In the genomic region with DNA sequence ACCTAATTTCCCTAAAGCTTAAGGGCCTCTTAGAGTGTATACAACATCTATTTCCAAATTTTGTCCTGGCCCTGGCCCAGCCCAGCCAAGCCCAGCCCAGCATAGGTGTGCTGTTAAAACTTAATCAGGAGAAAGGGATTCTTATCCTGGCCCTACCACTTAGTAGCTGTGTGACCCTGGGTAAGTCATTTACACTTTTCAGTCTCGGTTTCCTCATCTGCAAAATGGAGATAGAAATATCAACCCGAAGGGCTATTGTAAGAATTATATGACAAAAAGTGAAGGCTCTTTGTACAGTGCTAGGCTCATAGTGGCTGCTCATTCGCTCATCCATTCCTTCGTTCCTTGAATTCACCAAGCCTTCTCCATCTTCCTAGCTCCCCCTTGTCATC, we compare ENCODE assay signal across 7 cellular contexts. TPM values are rescaled to one million over a fixed set of nuclear protein-coding genes. Genes with fewer than 3 reads are reported as not detected.
DNase-seq lines count a peak whose midpoint lies in the region; ATAC-seq and TF ChIP-seq lines count a peak whose summit lies in the region.

No MANE protein-coding gene starts in this region.

- peak overlapping the region; percentile 51 to 90; a peak in 3 of 4 replicates for H4K8ac ChIP-seq in IMR-90 (ENCODE audit: low read depth in 2 of 2, low read length in 2 of 2)

- H3K56ac ChIP-seq in IMR-90 (ENCODE audit: extremely low read depth, insufficient read depth, low read length) = no peak overlapping the region

- POLR2A ChIA-PET in IMR-90 (lab: Charles Lee; ENCODE audit: unreplicated experiment) = no interaction called here

- H3K18ac ChIP-seq in IMR-90 (ENCODE audit: low read depth, low read length) = no peak overlapping the region

- intact Hi-C loops in IMR-90 (cut with micrococcal nuclease) = no loop called here

- peak overlapping the region; percentile 88 for H3K4me3 ChIP-seq in IMR-90 (ENCODE audit: insufficient read depth, low read depth, low read length)
- H3K4me3 ChIP-seq in iPS-18a (ENCODE audit: low read length) = peak overlapping the region; percentile 98

- H4K91ac ChIP-seq in IMR-90 (ENCODE audit: insufficient read depth, low read depth, low read length) = no peak overlapping the region

- H2BK120ac ChIP-seq in IMR-90 (ENCODE audit: low read depth, low read length) = 0 out of 2 replicates have a peak overlapping the region, but pooled peaks have one; percentile 2

- no peaks in the 10 kb centered on the region for H3K9me3 ChIP-seq in IMR-90 (ENCODE audit: control insufficient read depth, insufficient read depth, low read length)
- H3K9me3 ChIP-seq in iPS-18a (ENCODE audit: control insufficient read depth, low read depth, low read length) = no peaks in the 10 kb centered on the region

- no peaks in the 10 kb centered on the region for H3K4me1 ChIP-seq in IMR-90 (ENCODE audit: control insufficient read depth, insufficient read depth, low read length)
- H3K4me1 ChIP-seq in iPS-18a (ENCODE audit: control insufficient read depth, low read depth, low read length) = peaks cover 6% of the 10 kb centered on the region

- peak overlapping the region; percentile 58 for H4K5ac ChIP-seq in IMR-90 (ENCODE audit: low read depth, low read length)

- H3K27me3 ChIP-seq in IMR-90 (ENCODE audit: control insufficient read depth, insufficient read depth, low read length) = no peaks in the 10 kb centered on the region
- no peaks in the 10 kb centered on the region for H3K27me3 ChIP-seq in iPS-18a (ENCODE audit: control insufficient read depth, insufficient read depth, low read length)

- no peak overlapping the region; the same call in 1 of the 2 replicates for H3K14ac ChIP-seq in IMR-90 (replicated peaks; ENCODE audit: low read depth, low read length)

- H3K27ac Mint-ChIP-seq in activated T-helper 17 cell treated with anti-CD3 and anti-CD28 coated beads, Interleukin-2, amount 50 U/mL, for 72 hours = peak overlapping the region; percentile 97
- H3K27ac Mint-ChIP-seq in stimulated activated naive CD8-positive, alpha-beta T cell treated with anti-CD3 and anti-CD28 coated beads, Interleukin-15, amount 100 ng/mL, for 72 hours = peak overlapping the region; percentile 94 to 95

- no CpG with 5 or more reads among the region's 4 CpGs for WGBS in IMR-90 (ENCODE audit: extremely low coverage in 2 of 2, insufficient read length in 1 of 2), 2 experiments

- no peaks in the 10 kb centered on the region for H3K27me3 Mint-ChIP-seq in activated T-helper 17 cell treated with anti-CD3 and anti-CD28 coated beads, Interleukin-2, amount 50 U/mL, for 72 hours
- H3K27me3 Mint-ChIP-seq in stimulated activated naive CD8-positive, alpha-beta T cell treated with anti-CD3 and anti-CD28 coated beads, Interleukin-15, amount 100 ng/mL, for 72 hours = no peaks in the 10 kb centered on the region

- no peaks in the 10 kb centered on the region for H4K20me1 ChIP-seq in IMR-90 (ENCODE audit: insufficient read depth, low read length)

- H2BK5ac ChIP-seq in IMR-90 (ENCODE audit: low read depth, low read length, poor library complexity, severe bottlenecking) = no peak overlapping the region

- TF ChIP-seq POLR2A in IMR-90 (IDR thresholded peaks at IDR 0.05; ENCODE audit: low read depth, low read length) = no peak

- peak overlapping the region; percentile 92 for H3K4me2 ChIP-seq in IMR-90 (ENCODE audit: low read depth, low read length)

- no peak for TF ChIP-seq CTCF in IMR-90 (conservative IDR thresholded peaks at IDR 0.05; ENCODE audit: low read depth, low read length)

- TF ChIP-seq RAD21 in IMR-90 (IDR thresholded peaks at IDR 0.05; ENCODE audit: low read length) = no peak

- CTCF ChIA-PET in IMR-90 (lab: Yijun Ruan, JAX) = interaction anchor here (0.6 to 1.3 kb wide), 3 partner anchors 51 to 171 kb away, joined by 3 to 12 read pairs (median 3); no protein-coding TSS in a partner anchor

- no peak overlapping the region for H2AK5ac ChIP-seq in IMR-90 (ENCODE audit: low read depth, low read length)

- H3K9ac ChIP-seq in IMR-90 (ENCODE audit: low read depth, low read length) (peak overlapping the region; percentile 14), iPS-18a (ENCODE audit: low read length) (peak overlapping the region; percentile 92)

- H2AFZ ChIP-seq in IMR-90 (replicated peaks; ENCODE audit: low read length, poor library complexity) = peak overlapping the region; percentile 92

- H3K36me3 Mint-ChIP-seq in activated T-helper 17 cell treated with anti-CD3 and anti-CD28 coated beads, Interleukin-2, amount 50 U/mL, for 72 hours (ENCODE audit: low read depth) = peaks cover 49% of the 10 kb centered on the region

- no peak overlapping the region for H3K23ac ChIP-seq in IMR-90 (ENCODE audit: low read depth, low read length)

- H2BK15ac ChIP-seq in IMR-90 (ENCODE audit: low read depth, low read length) = no peak overlapping the region

- no peak overlapping the region for H3K27ac ChIP-seq in IMR-90 (ENCODE audit: insufficient read depth, low read length)
- H3K27ac ChIP-seq in iPS-18a (ENCODE audit: low read length) = peak overlapping the region; percentile 94

- no peak for ATAC-seq in IMR-90 (ENCODE audit: low read depth)
- no peak for ATAC-seq in activated T-helper 17 cell treated with anti-CD3 and anti-CD28 coated beads, Interleukin-2, amount 50 U/mL, for 72 hours (replicated peaks)
- no peak for ATAC-seq in stimulated activated naive CD8-positive, alpha-beta T cell treated with anti-CD3 and anti-CD28 coated beads, Interleukin-15, amount 100 ng/mL, for 72 hours
- ATAC-seq in HG02970 (IDR thresholded peaks at IDR 0.05; ENCODE audit: low FRiP score, unreplicated experiment) = no peak
- no peak for ATAC-seq in GM18870 (IDR thresholded peaks at IDR 0.05; ENCODE audit: unreplicated experiment)
- no peak for ATAC-seq in HG03442 (IDR thresholded peaks at IDR 0.05; ENCODE audit: unreplicated experiment)

- no TSS peak for BruUV-seq in IMR-90 (replicated peaks; lab: Mats Ljungman, UMichigan)

- in situ Hi-C loops in IMR-90 (cut with MboI; ENCODE audit: low sequenced_read_pairs) = no loop called here

- peaks cover 3 to 11% of the 10 kb centered on the region in 2 experiments; a peak in 3 of 4 replicates for H3K79me1 ChIP-seq in IMR-90 (ENCODE audit: low read depth in 1 of 2, low read length in 2 of 2)

- H3K36me3 ChIP-seq in IMR-90 (ENCODE audit: control insufficient read depth, insufficient read depth, low read length) = peaks cover 1% of the 10 kb centered on the region; the same call in 1 of the 2 replicates
- peaks cover 23% of the 10 kb centered on the region for H3K36me3 ChIP-seq in iPS-18a (ENCODE audit: control insufficient read depth, low read depth, low read length)

- H3K9me1 ChIP-seq in IMR-90 (ENCODE audit: insufficient read depth, low read length) = no peaks in the 10 kb centered on the region

- peak overlapping the region; percentile 98 for H3K4me3 Mint-ChIP-seq in activated T-helper 17 cell treated with anti-CD3 and anti-CD28 coated beads, Interleukin-2, amount 50 U/mL, for 72 hours
- peak overlapping the region; percentile 88 to 96 for H3K4me3 Mint-ChIP-seq in stimulated activated naive CD8-positive, alpha-beta T cell treated with anti-CD3 and anti-CD28 coated beads, Interleukin-15, amount 100 ng/mL, for 72 hours

- dilution Hi-C loops in IMR-90 (cut with HindIII; ENCODE audit: low sequenced_read_pairs, unreplicated experiment) = no loop called here

- H3K4me1 Mint-ChIP-seq in activated T-helper 17 cell treated with anti-CD3 and anti-CD28 coated beads, Interleukin-2, amount 50 U/mL, for 72 hours = peaks cover 9% of the 10 kb centered on the region
- peaks cover 21% of the 10 kb centered on the region for H3K4me1 Mint-ChIP-seq in stimulated activated naive CD8-positive, alpha-beta T cell treated with anti-CD3 and anti-CD28 coated beads, Interleukin-15, amount 100 ng/mL, for 72 hours

- peak overlapping the region; percentile 67 for H2AK9ac ChIP-seq in IMR-90 (replicated peaks; ENCODE audit: low read depth, low read length, poor library complexity)

- no peak for DNase-seq in IMR-90
- no peak for DNase-seq in stimulated activated naive CD8-positive, alpha-beta T cell treated with anti-CD3 and anti-CD28 coated beads, Interleukin-15, amount 100 ng/mL, for 72 hours

- H3K9me3 Mint-ChIP-seq in activated T-helper 17 cell treated with anti-CD3 and anti-CD28 coated beads, Interleukin-2, amount 50 U/mL, for 72 hours = no peaks in the 10 kb centered on the region
- no peaks in the 10 kb centered on the region for H3K9me3 Mint-ChIP-seq in stimulated activated naive CD8-positive, alpha-beta T cell treated with anti-CD3 and anti-CD28 coated beads, Interleukin-15, amount 100 ng/mL, for 72 hours

- H2BK20ac ChIP-seq in IMR-90 (ENCODE audit: low read depth, low read length) = no peak overlapping the region

- no peak overlapping the region for H3K4ac ChIP-seq in IMR-90 (ENCODE audit: low read depth, low read length)

TF ChIP-seq in IMR-90, 13 proteins besides CTCF, POLR2A, EP300 and RAD21 (continues in another document):
- no peak for TF ChIP-seq MXI1 (IDR thresholded peaks at IDR 0.05; ENCODE audit: borderline replicate concordance, low read depth, low read length)
- no peak for TF ChIP-seq FOS (IDR thresholded peaks at IDR 0.05; ENCODE audit: low read depth, low read length)
- no peak for TF ChIP-seq NFE2L2 (IDR thresholded peaks at IDR 0.05; ENCODE audit: low read depth, low read length)
- TF ChIP-seq CEBPB (IDR thresholded peaks at IDR 0.05; ENCODE audit: low read depth, low read length) = no peak
- TF ChIP-seq, protein P1, sequence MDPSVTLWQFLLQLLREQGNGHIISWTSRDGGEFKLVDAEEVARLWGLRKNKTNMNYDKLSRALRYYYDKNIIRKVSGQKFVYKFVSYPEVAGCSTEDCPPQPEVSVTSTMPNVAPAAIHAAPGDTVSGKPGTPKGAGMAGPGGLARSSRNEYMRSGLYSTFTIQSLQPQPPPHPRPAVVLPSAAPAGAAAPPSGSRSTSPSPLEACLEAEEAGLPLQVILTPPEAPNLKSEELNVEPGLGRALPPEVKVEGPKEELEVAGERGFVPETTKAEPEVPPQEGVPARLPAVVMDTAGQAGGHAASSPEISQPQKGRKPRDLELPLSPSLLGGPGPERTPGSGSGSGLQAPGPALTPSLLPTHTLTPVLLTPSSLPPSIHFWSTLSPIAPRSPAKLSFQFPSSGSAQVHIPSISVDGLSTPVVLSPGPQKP (IDR thresholded peaks at IDR 0.05; ENCODE audit: borderline replicate concordance, low read depth, low read length) = no peak
- TF ChIP-seq RFX5 (IDR thresholded peaks at IDR 0.05; ENCODE audit: low read depth, low read length) = no peak
- TF ChIP-seq CHD1 (IDR thresholded peaks at IDR 0.05; ENCODE audit: low read depth, low read length) = no peak

RNA-seq across cellular contexts. Expression of a gene that starts 0.4 kb away (rescaled TPM):
- 0.90 and 1.9 TPM in 2 replicates for total RNA-seq in IMR-90 (2012; rRNA removed)
- 15.0 and 15.4 TPM in 2 replicates for polyA plus RNA-seq in IMR-90 (2012; rRNA removed)
- polyA plus RNA-seq in IMR-90 (2012; cell fraction: cytosol; rRNA removed) = 14.6 and 16.0 TPM in 2 replicates
- polyA plus RNA-seq in IMR-90 (2012; cell fraction: nucleus; rRNA removed; ENCODE audit: low replicate concordance) = 2.7 and 6.5 TPM in 2 replicates
- total RNA-seq in activated T-helper 17 cell treated with anti-CD3 and anti-CD28 coated beads, Interleukin-2, amount 50 U/mL, for 72 hours = 10 to 100 TPM; 19.4 to 21.2 TPM

RNA-seq across cellular contexts. Expression of a gene that starts 0.8 kb away (rescaled TPM):
- 15.0 and 16.7 TPM in 2 replicates for total RNA-seq in IMR-90 (2012; rRNA removed)
- 9.3 and 11.9 TPM in 2 replicates for polyA plus RNA-seq in IMR-90 (2012; rRNA removed)
- polyA plus RNA-seq in IMR-90 (2012; cell fraction: cytosol; rRNA removed) = 3.6 and 22.1 TPM in 2 replicates
- polyA plus RNA-seq in IMR-90 (2012; cell fraction: nucleus; rRNA removed; ENCODE audit: low replicate concordance) = 6.4 and 15.6 TPM in 2 replicates
- 10 to 100 TPM; 24.6 to 36.3 TPM for total RNA-seq in activated T-helper 17 cell treated with anti-CD3 and anti-CD28 coated beads, Interleukin-2, amount 50 U/mL, for 72 hours
